In the genomic region with DNA sequence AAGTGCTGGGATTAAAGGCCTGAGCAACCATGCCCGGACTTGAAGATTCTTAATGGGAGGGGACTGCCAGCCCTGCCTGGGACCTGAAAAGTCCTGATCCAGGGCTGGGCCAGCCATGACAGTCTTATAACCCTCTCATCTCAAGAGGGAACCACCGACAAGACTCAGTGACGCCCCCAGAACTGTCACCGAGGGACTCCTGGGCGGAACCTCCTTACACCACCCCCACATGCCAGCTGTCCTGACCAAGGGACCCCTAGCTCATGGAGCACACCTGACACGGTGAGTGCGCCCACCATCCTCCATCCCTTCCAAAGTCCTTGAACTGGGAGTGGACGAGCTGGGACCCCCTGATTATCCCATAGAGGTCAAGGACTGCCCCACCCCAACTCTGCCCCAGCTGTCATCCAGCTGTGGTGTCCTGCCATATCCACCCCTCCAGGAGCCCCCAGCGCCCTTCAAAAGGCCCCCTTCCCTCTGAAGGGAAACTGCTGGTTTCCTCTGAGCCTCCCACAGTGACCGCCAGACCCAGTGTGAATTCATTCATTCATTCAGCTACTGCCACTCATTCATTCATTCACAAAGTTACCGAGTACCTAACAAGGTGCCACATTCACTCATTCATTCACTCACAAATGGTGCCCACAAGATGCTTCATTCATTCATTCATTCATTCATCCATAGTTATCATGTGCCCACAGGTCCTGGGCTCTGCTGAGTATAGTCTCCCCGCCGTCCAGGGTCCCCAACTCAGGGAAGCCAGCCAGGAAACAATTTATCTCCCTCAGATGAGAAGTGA, we compare ENCODE assay signal across 19 cellular contexts. TPM values are rescaled to one million over a fixed set of nuclear protein-coding genes. Genes with fewer than 3 reads are reported as not detected.
DNase-seq lines count a peak whose midpoint lies in the region; ATAC-seq, FAIRE-seq and TF ChIP-seq lines count a peak whose summit lies in the region.
"Had no signal": no experiment of that assay in that cellular context is flagged by ENCODE, and none has a peak within 500 bp of the region (broad histone marks: within the 10 kb centered on the region; RNA-seq: fewer than 3 reads in every experiment).

No MANE protein-coding gene starts in this region.

- no TSS peak for BruUV-seq in K562 (replicated peaks; lab: Mats Ljungman, UMichigan)

- no peak for DNase-seq in activated naive CD4-positive, alpha-beta T cell treated with Interleukin-2 at 50 U/mL for 16 hours
- DNase-seq in HFFc6, result no peak
- no peak for DNase-seq in K562 (ENCODE audit: extremely low read depth in 1 of 4, low spot score in 3 of 4)
- no peak for DNase-seq in type B pancreatic cell (ENCODE audit: extremely low spot score, unreplicated experiment)
- DNase-seq in RKO (ENCODE audit: low spot score), result no peak
- DNase-seq: Caco-2, DMS153, MG63, NCI-H1092 treated with DMSO at 0.1 percent for 48 hours, NCI-H2081 treated with DMSO at 0.1 percent for 48 hours, NCI-H510A treated with DMSO at 0.1 percent for 48 hours, NCI-H82, PC-9 had no signal

- no peak for TF ChIP-seq CTCF in HFFc6 (IDR thresholded peaks at IDR 0.05)
- no peak for TF ChIP-seq CTCF in K562 (IDR thresholded peaks at IDR 0.05 in 2 of 3, conservative IDR thresholded peaks at IDR 0.05 in 1 of 3; ENCODE audit: insufficient read depth in 2 of 3, low read depth in 1 of 3, low read length in 3 of 3)
- TF ChIP-seq CTCF in type B pancreatic cell (conservative IDR thresholded peaks at IDR 0.05), result no peak

- H3K79me2 ChIP-seq in K562 (ENCODE audit: control insufficient read depth, insufficient read depth, low read length), result peaks cover 46% of the 10 kb centered on the region

- H3K9me1 ChIP-seq in K562 (ENCODE audit: control insufficient read depth, insufficient read depth, low read length), result no peaks in the 10 kb centered on the region

- peaks cover 5% of the 10 kb centered on the region for H3K36me3 Mint-ChIP-seq in activated naive CD4-positive, alpha-beta T cell treated with anti-CD3 and anti-CD28 coated beads, Interleukin-2, amount 50 U/mL, for 24 hours
- H3K36me3 Mint-ChIP-seq in HFFc6 (ENCODE audit: low read depth) (peaks cover 16% of the 10 kb centered on the region), type B pancreatic cell (peaks cover 10% of the 10 kb centered on the region)

- no peak overlapping the region for H3K4me3 ChIP-seq in K562
- H3K4me3 ChIP-seq: MG63, PC-9 had no signal

- no peak for TF ChIP-seq EP300 in K562 (IDR thresholded peaks at IDR 0.05; ENCODE audit: low read length)

- peak overlapping the region in 1 of 2 experiments; percentile 50; a peak in 2 of 4 replicates for H3K9ac ChIP-seq in K562 (ENCODE audit: insufficient read depth in 1 of 2, low read depth in 2 of 2, low read length in 2 of 2)
- H3K9ac ChIP-seq: KMS-11 had no signal

- no peaks in the 10 kb centered on the region for H3K27me3 Mint-ChIP-seq in activated naive CD4-positive, alpha-beta T cell treated with anti-CD3 and anti-CD28 coated beads, Interleukin-2, amount 50 U/mL, for 24 hours
- H3K27me3 Mint-ChIP-seq in HFFc6 (ENCODE audit: insufficient read depth), result peaks cover 7% of the 10 kb centered on the region
- H3K27me3 Mint-ChIP-seq in type B pancreatic cell, result no peaks in the 10 kb centered on the region

- H3K36me3 ChIP-seq in K562 (ENCODE audit: control insufficient read depth, insufficient read depth, low read length), result peaks cover 53% of the 10 kb centered on the region; the same call in 2 of the 3 replicates

- 87% methylated on average over 11 of the region's 13 CpGs for WGBS in K562 (ENCODE audit: insufficient coverage, low coverage, missing lambda C conversion rate)

- H4K20me1 ChIP-seq in K562 (replicated peaks; ENCODE audit: control insufficient read depth, insufficient read depth, low read length), result peaks cover 25% of the 10 kb centered on the region

- H3K27me3 ChIP-seq in K562 (ENCODE audit: control insufficient read depth in 2 of 2, insufficient read depth in 2 of 2, low read length in 2 of 2), result no peaks in the 10 kb centered on the region
- H3K27me3 ChIP-seq: MG63 had no signal

- H3K9me3 Mint-ChIP-seq in activated naive CD4-positive, alpha-beta T cell treated with anti-CD3 and anti-CD28 coated beads, Interleukin-2, amount 50 U/mL, for 24 hours, result no peaks in the 10 kb centered on the region
- H3K9me3 Mint-ChIP-seq in HFFc6 (no peaks in the 10 kb centered on the region), type B pancreatic cell (no peaks in the 10 kb centered on the region)

- CTCF ChIA-PET in K562 (lab: Yijun Ruan, JAX; ENCODE audit: low intra/inter-chr PET ratio), result no interaction called here

- intact Hi-C loops in K562 (cut with micrococcal nuclease), result no loop called here

- ATAC-seq in K562 (no peak), GM18505 (IDR thresholded peaks at IDR 0.05; ENCODE audit: unreplicated experiment) (no peak)

- no peaks in the 10 kb centered on the region for H3K9me3 ChIP-seq in K562 (replicated peaks; ENCODE audit: control insufficient read depth, insufficient read depth, low read depth, low read length)
- H3K9me3 ChIP-seq: Caco-2, MG63 had no signal

- H3K4me3 Mint-ChIP-seq in activated naive CD4-positive, alpha-beta T cell treated with anti-CD3 and anti-CD28 coated beads, Interleukin-2, amount 50 U/mL, for 24 hours, result no peak overlapping the region
- no peak overlapping the region for H3K4me3 Mint-ChIP-seq in HFFc6
- peak overlapping the region; percentile 36 for H3K4me3 Mint-ChIP-seq in type B pancreatic cell

- H3K4me1 Mint-ChIP-seq in activated naive CD4-positive, alpha-beta T cell treated with anti-CD3 and anti-CD28 coated beads, Interleukin-2, amount 50 U/mL, for 24 hours, result peaks cover 22% of the 10 kb centered on the region
- peaks cover 12% of the 10 kb centered on the region for H3K4me1 Mint-ChIP-seq in HFFc6 (ENCODE audit: low read depth)
- peaks cover 5% of the 10 kb centered on the region for H3K4me1 Mint-ChIP-seq in type B pancreatic cell (ENCODE audit: unreplicated experiment)

- H3K27ac ChIP-seq in K562 (ENCODE audit: extremely low read depth, low read depth, low read length), result no peak overlapping the region
- H3K27ac ChIP-seq: C4-2B, KMS-11, PC-9 had no signal

- POLR2A ChIA-PET in K562 (lab: Yijun Ruan, JAX), result interaction anchor here (1.0 to 1.4 kb wide), 2 partner anchors 9 to 22 kb away, joined by 3 to 7 read pairs; no protein-coding TSS in a partner anchor

- peaks cover 8 to 49% of the 10 kb centered on the region in 2 experiments; a peak in 4 of 5 replicates for H3K4me1 ChIP-seq in K562 (replicated peaks in 1 of 2; ENCODE audit: control insufficient read depth in 2 of 2, insufficient read depth in 2 of 2, low read length in 2 of 2)
- H3K4me1 ChIP-seq: Caco-2 had no signal

- no peak overlapping the region for H2AFZ ChIP-seq in K562 (ENCODE audit: low read depth, low read length)
- H2AFZ ChIP-seq: PC-9 had no signal

- in situ Hi-C loops in K562 (cut with MboI), result no loop called here

- peak overlapping the region; percentile 68 for H3K27ac Mint-ChIP-seq in activated naive CD4-positive, alpha-beta T cell treated with anti-CD3 and anti-CD28 coated beads, Interleukin-2, amount 50 U/mL, for 24 hours
- H3K27ac Mint-ChIP-seq in HFFc6, result peak overlapping the region; percentile 43; the same call in 1 of the 2 replicates
- no peak overlapping the region for H3K27ac Mint-ChIP-seq in type B pancreatic cell

- no peak for TF ChIP-seq POLR2A in K562 (conservative IDR thresholded peaks at IDR 0.05)
- no peak for TF ChIP-seq POLR2A in GM18505 (IDR thresholded peaks at IDR 0.05; ENCODE audit: borderline replicate concordance, extremely low read depth, insufficient read depth, insufficient read length)

- no peak overlapping the region for H3K4me2 ChIP-seq in K562 (ENCODE audit: insufficient read depth, low read length)
- H3K4me2 ChIP-seq: KMS-11, PC-9 had no signal

- TF ChIP-seq RAD21 in K562 (CRISPR knock-in tag; conservative IDR thresholded peaks at IDR 0.05 in 1 of 2, IDR thresholded peaks at IDR 0.05 in 1 of 2), result no peak

- FAIRE-seq in K562 (lab: Jason Lieb, UNC), result no peak

RNA-seq across cellular contexts. Expression of a gene that starts 3.7 kb away (rescaled TPM):
- total RNA-seq in HFFc6 (2021; fragmentation: NEBNext Ultra II Directional; extraction: Animal tissue kit (Norgen Biotek cat#: 25700)), result 100 to 1,000 TPM; 277 to 334 (median 300) TPM
- total RNA-seq in K562 (2011; cell fraction: chromatin; rRNA removed; ENCODE audit: low replicate concordance), result 29.3 and 88.6 TPM in 2 replicates
- total RNA-seq in K562 (2011; cell fraction: nucleolus; rRNA removed), result 66.7 and 67.1 TPM in 2 replicates
- total RNA-seq in K562 (2011; cell fraction: nucleoplasm; rRNA removed), result 50.4 and 52.5 TPM in 2 replicates
- total RNA-seq in K562 (2014; rRNA removed), result 367 and 490 TPM in 2 replicates
- total RNA-seq in K562 (2014; rRNA removed; fragmentation: Illumina TruSeq; extraction: Trizol), result 42.7 and 63.3 TPM in 2 replicates
- total RNA-seq in K562 (2015; rRNA removed; fragmentation: Illumina TruSeq; extraction: Trizol), result 268 and 274 TPM in 2 replicates
- total RNA-seq in K562 (2021), result 335 and 348 TPM in 2 replicates
- polyA plus RNA-seq in K562 (2011; rRNA removed), result 84.9 and 133 TPM in 2 replicates
- polyA plus RNA-seq in K562 (2011; cell fraction: cytosol; rRNA removed), result 461 and 1,752 TPM in 2 replicates
- polyA plus RNA-seq in K562 (2011; cell fraction: nucleus; rRNA removed), result 140 and 189 TPM in 2 replicates
- polyA plus RNA-seq in K562 (2012), result 302 and 461 TPM in 2 replicates
- 307 and 475 TPM in 2 replicates for polyA plus RNA-seq in K562 (2014; fragmentation: Illumina TruSeq; extraction: Trizol)
- 100 to 1,000 TPM; 212 to 249 TPM for polyA plus RNA-seq in K562 (2014; fragmentation: Nextera tagmentation; extraction: Ambion mirVana)
- polyA plus RNA-seq in K562 (2014; rRNA removed), result 321 and 486 TPM in 2 replicates
- 9.3 and 16.9 TPM in 2 replicates for polyA minus RNA-seq in K562 (2011; rRNA and poly(A)+ RNA removed)
- 41.1 and 45.0 TPM in 2 replicates for polyA minus RNA-seq in K562 (2011; cell fraction: cytosol; rRNA and poly(A)+ RNA removed)
- 13.3 and 13.9 TPM in 2 replicates for polyA minus RNA-seq in K562 (2011; cell fraction: nucleus; rRNA and poly(A)+ RNA removed)
- 253 and 265 TPM in 2 replicates for total RNA-seq in type B pancreatic cell (ENCODE audit: low replicate concordance)

RNA-seq across cellular contexts. Expression of a gene that starts 4.7 kb away (rescaled TPM):
- total RNA-seq in HFFc6 (2021; fragmentation: NEBNext Ultra II Directional; extraction: Animal tissue kit (Norgen Biotek cat#: 25700)), result 1 to 10 TPM; 1.8 to 2.4 (median 1.9) TPM
- total RNA-seq in K562 (2011; cell fraction: chromatin; rRNA removed; ENCODE audit: low replicate concordance), result 3.3 and 9.9 TPM in 2 replicates
- total RNA-seq in K562 (2011; cell fraction: nucleolus; rRNA removed), result 7.8 and 8.7 TPM in 2 replicates
- total RNA-seq in K562 (2011; cell fraction: nucleoplasm; rRNA removed), result 5.2 and 5.6 TPM in 2 replicates
- total RNA-seq in K562 (2014; rRNA removed) (1.9 and 3.1 TPM in 2 replicates), K562 (2014; rRNA removed; fragmentation: Illumina TruSeq; extraction: Trizol) (0.89 and 1.1 TPM in 2 replicates), K562 (2015; rRNA removed; fragmentation: Illumina TruSeq; extraction: Trizol) (0.76 and 1.1 TPM in 2 replicates), K562 (2021) (2.1 and 2.3 TPM in 2 replicates), type B pancreatic cell (ENCODE audit: low replicate concordance) (7.1 and 7.4 TPM in 2 replicates)
- polyA plus RNA-seq in K562 (2011; rRNA removed) (1.0 and 1.9 TPM in 2 replicates), K562 (2014; fragmentation: Illumina TruSeq; extraction: Trizol) (0.86 and 1.3 TPM in 2 replicates), K562 (2014; fragmentation: Nextera tagmentation; extraction: Ambion mirVana) (under 1 TPM; 0.03 to 0.06 TPM), K562 (2014; rRNA removed) (1.9 and 3.4 TPM in 2 replicates)
- 2.2 and 2.7 TPM in 2 replicates for polyA plus RNA-seq in K562 (2011; cell fraction: cytosol; rRNA removed)
- 4.0 and 5.0 TPM in 2 replicates for polyA plus RNA-seq in K562 (2011; cell fraction: nucleus; rRNA removed)
- polyA plus RNA-seq in K562 (2012), result 1.1 and 2.2 TPM in 2 replicates
- polyA minus RNA-seq in K562 (2011; rRNA and poly(A)+ RNA removed), result 0.77 and 0.84 TPM in 2 replicates
- 0.57 and 0.73 TPM in 2 replicates for polyA minus RNA-seq in K562 (2011; cell fraction: cytosol; rRNA and poly(A)+ RNA removed)
- 1.3 and 1.8 TPM in 2 replicates for polyA minus RNA-seq in K562 (2011; cell fraction: nucleus; rRNA and poly(A)+ RNA removed)

RNA-seq across cellular contexts. Expression of a gene that starts 14.1 kb away (rescaled TPM):
- total RNA-seq in HFFc6 (2021; fragmentation: NEBNext Ultra II Directional; extraction: Animal tissue kit (Norgen Biotek cat#: 25700)), result 1 to 10 TPM; 2.2 to 2.7 (median 2.3) TPM
- 3.5 and 9.3 TPM in 2 replicates for total RNA-seq in K562 (2011; cell fraction: chromatin; rRNA removed; ENCODE audit: low replicate concordance)
- total RNA-seq in K562 (2011; cell fraction: nucleolus; rRNA removed), result 6.8 and 8.0 TPM in 2 replicates
- total RNA-seq in K562 (2011; cell fraction: nucleoplasm; rRNA removed), result 3.4 and 3.8 TPM in 2 replicates
- 2.4 and 4.0 TPM in 2 replicates for total RNA-seq in K562 (2014; rRNA removed)
- total RNA-seq in K562 (2014; rRNA removed; fragmentation: Illumina TruSeq; extraction: Trizol), result 0.61 and 0.62 TPM in 2 replicates
- 0.91 and 1.7 TPM in 2 replicates for total RNA-seq in K562 (2015; rRNA removed; fragmentation: Illumina TruSeq; extraction: Trizol)
- 1.7 and 2.2 TPM in 2 replicates for total RNA-seq in K562 (2021)
- polyA plus RNA-seq in K562 (2011; rRNA removed), result 1.0 and 2.4 TPM in 2 replicates
- 2.7 and 2.8 TPM in 2 replicates for polyA plus RNA-seq in K562 (2011; cell fraction: cytosol; rRNA removed)
- polyA plus RNA-seq in K562 (2011; cell fraction: nucleus; rRNA removed), result 5.7 and 7.4 TPM in 2 replicates
- polyA plus RNA-seq in K562 (2012), result 1.5 and 4.5 TPM in 2 replicates
- 0.59 and 1.0 TPM in 2 replicates for polyA plus RNA-seq in K562 (2014; fragmentation: Illumina TruSeq; extraction: Trizol)
- polyA plus RNA-seq in K562 (2014; fragmentation: Nextera tagmentation; extraction: Ambion mirVana), result under 1 TPM; 0.15 TPM
- polyA plus RNA-seq in K562 (2014; rRNA removed), result 2.7 and 3.1 TPM in 2 replicates
- polyA minus RNA-seq in K562 (2011; rRNA and poly(A)+ RNA removed), result 0.42 and 0.54 TPM in 2 replicates
- 1.1 and 1.4 TPM in 2 replicates for polyA minus RNA-seq in K562 (2011; cell fraction: cytosol; rRNA and poly(A)+ RNA removed)
- polyA minus RNA-seq in K562 (2011; cell fraction: nucleus; rRNA and poly(A)+ RNA removed), result 1.00 and 1.8 TPM in 2 replicates
- 13.9 and 14.1 TPM in 2 replicates for total RNA-seq in type B pancreatic cell (ENCODE audit: low replicate concordance)

RNA-seq across cellular contexts. Expression of a gene that starts 29.6 kb away (rescaled TPM):
- total RNA-seq in HFFc6 (2021; fragmentation: NEBNext Ultra II Directional; extraction: Animal tissue kit (Norgen Biotek cat#: 25700)), result not detected
- total RNA-seq in K562 (2011; cell fraction: chromatin; rRNA removed; ENCODE audit: low replicate concordance), result not detected in 2 replicates
- total RNA-seq in K562 (2011; cell fraction: nucleolus; rRNA removed), result 0.17 TPM in 1 of 2 replicates, not detected in the other
- total RNA-seq in K562 (2011; cell fraction: nucleoplasm; rRNA removed), result not detected in 2 replicates
- total RNA-seq in K562 (2014; rRNA removed) (not detected in 2 replicates), K562 (2014; rRNA removed; fragmentation: Illumina TruSeq; extraction: Trizol) (not detected in 2 replicates), K562 (2015; rRNA removed; fragmentation: Illumina TruSeq; extraction: Trizol) (not detected in 2 replicates), K562 (2021) (not detected in 2 replicates), type B pancreatic cell (ENCODE audit: low replicate concordance) (0.17 TPM in 1 of 2 replicates, not detected in the other)
- polyA plus RNA-seq in K562 (2011; rRNA removed) (not detected in 2 replicates), K562 (2014; fragmentation: Illumina TruSeq; extraction: Trizol) (not detected in 2 replicates), K562 (2014; fragmentation: Nextera tagmentation; extraction: Ambion mirVana) (not detected), K562 (2014; rRNA removed) (not detected in 2 replicates)
- polyA plus RNA-seq in K562 (2011; cell fraction: cytosol; rRNA removed), result not detected in 2 replicates
- polyA plus RNA-seq in K562 (2011; cell fraction: nucleus; rRNA removed), result not detected in 2 replicates
- not detected in 2 replicates for polyA plus RNA-seq in K562 (2012)
- not detected in 2 replicates for polyA minus RNA-seq in K562 (2011; rRNA and poly(A)+ RNA removed)
- polyA minus RNA-seq in K562 (2011; cell fraction: cytosol; rRNA and poly(A)+ RNA removed), result not detected in 2 replicates
- not detected in 2 replicates for polyA minus RNA-seq in K562 (2011; cell fraction: nucleus; rRNA and poly(A)+ RNA removed)
- total RNA-seq: Caco-2, H4, PC-9, SK-MEL-5 had no signal

RNA-seq across cellular contexts. Expression of a gene that starts 48.7 kb away (rescaled TPM):
- not detected for total RNA-seq in HFFc6 (2021; fragmentation: NEBNext Ultra II Directional; extraction: Animal tissue kit (Norgen Biotek cat#: 25700))
- 0.32 TPM in 1 of 2 replicates, not detected in the other for total RNA-seq in K562 (2011; cell fraction: chromatin; rRNA removed; ENCODE audit: low replicate concordance)
- total RNA-seq in K562 (2011; cell fraction: nucleolus; rRNA removed), result not detected in 2 replicates
- not detected in 2 replicates for total RNA-seq in K562 (2011; cell fraction: nucleoplasm; rRNA removed)
- total RNA-seq in K562 (2014; rRNA removed) (0.29 TPM in 1 of 2 replicates, not detected in the other), K562 (2014; rRNA removed; fragmentation: Illumina TruSeq; extraction: Trizol) (not detected in 2 replicates), K562 (2015; rRNA removed; fragmentation: Illumina TruSeq; extraction: Trizol) (not detected in 2 replicates), K562 (2021) (0.09 TPM in 1 of 2 replicates, not detected in the other), type B pancreatic cell (ENCODE audit: low replicate concordance) (6.6 and 16.3 TPM in 2 replicates)
- polyA plus RNA-seq in K562 (2011; rRNA removed) (not detected in 2 replicates), K562 (2014; fragmentation: Illumina TruSeq; extraction: Trizol) (not detected in 2 replicates), K562 (2014; fragmentation: Nextera tagmentation; extraction: Ambion mirVana) (not detected), K562 (2014; rRNA removed) (not detected in 2 replicates)
- not detected in 2 replicates for polyA plus RNA-seq in K562 (2011; cell fraction: cytosol; rRNA removed)
- polyA plus RNA-seq in K562 (2011; cell fraction: nucleus; rRNA removed), result not detected in 2 replicates
- polyA plus RNA-seq in K562 (2012), result 0.32 TPM in 1 of 2 replicates, not detected in the other
- polyA minus RNA-seq in K562 (2011; rRNA and poly(A)+ RNA removed), result not detected in 2 replicates
- polyA minus RNA-seq in K562 (2011; cell fraction: cytosol; rRNA and poly(A)+ RNA removed), result not detected in 2 replicates
- not detected in 2 replicates for polyA minus RNA-seq in K562 (2011; cell fraction: nucleus; rRNA and poly(A)+ RNA removed)
- total RNA-seq: H4 had no signal
